Comparison of ENCODE assay signal across 1 cellular context in the genomic region with DNA sequence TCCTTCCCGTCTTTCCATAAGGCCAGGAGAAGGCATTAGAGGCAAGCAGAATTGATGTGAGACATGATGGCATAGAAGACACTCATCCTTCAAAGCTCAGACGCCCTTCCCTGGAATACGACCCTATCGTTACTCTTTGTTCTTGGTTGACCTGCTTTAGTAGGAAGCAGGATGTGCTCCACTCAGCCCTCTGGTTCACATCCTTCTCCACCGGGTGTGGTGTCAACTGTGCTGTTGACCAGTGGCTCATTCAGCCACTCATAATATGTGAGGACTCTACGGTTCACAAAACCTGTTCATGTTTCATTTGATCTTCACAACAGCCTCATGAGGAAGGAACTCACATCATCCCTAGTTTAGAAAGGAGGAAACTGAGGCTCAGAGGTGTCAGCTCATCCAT.
TF ChIP-seq lines count a peak whose summit lies in the region.

No MANE protein-coding gene starts in this region.

TF ChIP-seq in H1, 55 proteins besides CTCF, POLR2A, EP300 and RAD21:
- no peak for TF ChIP-seq RFX5 (IDR thresholded peaks at IDR 0.05; ENCODE audit: borderline replicate concordance, low read depth, low read length)
- no peak for TF ChIP-seq CHD2 (IDR thresholded peaks at IDR 0.05; ENCODE audit: low read length)
- no peak for TF ChIP-seq GTF2F1 (IDR thresholded peaks at IDR 0.05; ENCODE audit: borderline replicate concordance, low read depth, low read length)
- TF ChIP-seq BACH1 (IDR thresholded peaks at IDR 0.05; ENCODE audit: low read length), result no peak
- no peak for TF ChIP-seq TEAD4 (IDR thresholded peaks at IDR 0.05; ENCODE audit: low read depth, low read length)
- no peak for TF ChIP-seq YY1 (IDR thresholded peaks at IDR 0.05; ENCODE audit: low read depth, low read length)
- no peak for TF ChIP-seq JUN (IDR thresholded peaks at IDR 0.05; ENCODE audit: low read depth, low read length)
- no peak for TF ChIP-seq FOSL1 (IDR thresholded peaks at IDR 0.05; ENCODE audit: insufficient read depth, low read depth, low read length)
- no peak for TF ChIP-seq BCL11A (IDR thresholded peaks at IDR 0.05; ENCODE audit: low read depth in 2 of 2, low read length in 2 of 2)
